Comparison of ENCODE assay signal across 8 cellular contexts in the genomic region with DNA sequence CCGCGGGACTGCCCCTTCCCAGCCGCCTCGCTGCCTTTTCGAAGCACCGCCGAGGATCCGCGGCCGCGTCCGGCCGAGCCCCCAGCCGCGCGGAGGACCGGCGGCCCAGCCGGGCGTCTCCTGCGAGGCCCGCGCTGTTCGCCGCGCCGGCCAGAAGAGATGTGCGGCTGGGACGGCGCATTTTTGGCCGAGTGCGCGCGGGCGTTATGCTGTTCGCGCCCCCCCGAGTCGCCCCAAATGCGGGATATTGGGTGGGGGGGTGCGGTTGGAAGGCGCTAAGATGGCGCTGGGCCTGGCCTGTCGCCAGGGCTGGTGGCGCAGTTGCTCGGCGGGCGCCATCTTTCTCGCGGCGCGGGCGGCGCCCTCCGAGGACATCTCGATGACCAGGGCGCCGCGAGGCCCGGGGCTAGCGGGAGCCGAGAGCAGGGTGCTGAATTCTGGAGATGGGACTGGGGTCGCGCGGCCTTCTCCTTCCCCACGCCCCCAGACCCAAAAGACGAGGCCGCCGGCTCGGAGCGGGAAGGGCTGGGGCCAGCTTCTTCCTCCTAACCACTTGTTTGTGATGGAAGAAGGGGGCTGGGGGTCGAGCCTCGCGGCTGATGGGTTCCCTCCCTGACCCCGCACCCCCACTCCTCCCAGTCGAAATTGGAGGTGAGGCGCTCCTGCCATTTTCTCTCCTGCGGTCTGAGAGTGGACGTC. TPM values are rescaled to one million over a fixed set of nuclear protein-coding genes. Genes with fewer than 3 reads are reported as not detected.
DNase-seq lines count a peak whose midpoint lies in the region; ATAC-seq and TF ChIP-seq lines count a peak whose summit lies in the region.

No MANE protein-coding gene starts in this region.

- H3K4me1 ChIP-seq in colonic mucosa: peaks cover 9% of the 10 kb centered on the region
- peaks cover 27 to 52% of the 10 kb centered on the region in 2 donors for H3K4me1 ChIP-seq in left lung

- TF ChIP-seq CTCF in colonic mucosa (IDR thresholded peaks at IDR 0.05) (no peak), left lung (IDR thresholded peaks at IDR 0.05) (no peak)

- H3K4me3 ChIP-seq in colonic mucosa (peak overlapping the region; percentile 86), left lung (peak overlapping the region; percentile 63 to 73)

- ATAC-seq in left lung (peak; percentile 68), HG03378 (IDR thresholded peaks at IDR 0.05; ENCODE audit: unreplicated experiment) (no peak)

- DNase-seq in Daoy (ENCODE audit: low read depth) (peak; percentile 85), HEK293T (ENCODE audit: extremely low spot score) (peak; percentile 67), NCI-H2196 (lab: John Stamatoyannopoulos, UW; ENCODE audit: unreplicated experiment) (peak; percentile 79), colonic mucosa (peak; percentile 70), left lung (peak; percentile 70 to 92)
- peak; percentile 74 to 78 for DNase-seq in activated CD4-positive, alpha-beta T cell treated with anti-CD3 and anti-CD28 coated beads for 4 hours
- peak; percentile 74 to 76 for DNase-seq in stimulated activated CD4-positive, alpha-beta T cell treated with anti-CD3 and anti-CD28 coated beads, Interleukin-2, amount 100 ng/mL, for 24 hours

- no peaks in the 10 kb centered on the region for H3K27me3 ChIP-seq in colonic mucosa
- H3K27me3 ChIP-seq in left lung: no peaks in the 10 kb centered on the region

- H3K27ac ChIP-seq in colonic mucosa: peak overlapping the region; percentile 100
- H3K27ac ChIP-seq in left lung: peak overlapping the region; percentile 100

- POLR2A ChIA-PET in HEK293T (lab: Yijun Ruan, JAX): interaction anchor here (0.6 to 9.7 kb wide), 20 partner anchors 9 to 180 kb away, joined by 3 to 128 read pairs (median 4); a partner anchor contains a TSS

- H3K36me3 ChIP-seq in colonic mucosa (no peaks in the 10 kb centered on the region), left lung (no peaks in the 10 kb centered on the region)

- H3K9me3 ChIP-seq in colonic mucosa (no peaks in the 10 kb centered on the region), left lung (no peaks in the 10 kb centered on the region)

- intact Hi-C loops in colonic mucosa (cut with DNase I): loop anchor here (10.0 kb wide), 1 partner anchor 61 kb away; no protein-coding TSS in a partner anchor
- intact Hi-C loops in left lung (cut with DNase I): no loop called here

- peak overlapping the region; percentile 97 to 100 for H3K9ac ChIP-seq in colonic mucosa (ENCODE audit: low read depth in 2 of 2, low read length in 2 of 2)

- CTCF ChIA-PET in HEK293T (lab: Yijun Ruan, JAX): interaction anchor here (0.6 to 1.4 kb wide), 2 partner anchors 13 to 33 kb away, joined by 3 to 9 read pairs; no protein-coding TSS in a partner anchor

TF ChIP-seq in HEK293T, 16 proteins besides CTCF, POLR2A, EP300 and RAD21:
- 0 out of 2 replicates have a peak, but pooled peaks have one; percentile 33 for TF ChIP-seq HDGF (IDR thresholded peaks at IDR 0.05; ENCODE audit: borderline replicate concordance)
- TF ChIP-seq NFRKB (IDR thresholded peaks at IDR 0.05): peak; percentile 69
- TF ChIP-seq SP1 (IDR thresholded peaks at IDR 0.05): no peak
- TF ChIP-seq ELF4 (IDR thresholded peaks at IDR 0.05): no peak
- TF ChIP-seq LEF1 (IDR thresholded peaks at IDR 0.05; ENCODE audit: borderline replicate concordance): 0 out of 2 replicates have a peak, but pooled peaks have one; percentile 28
- no peak for TF ChIP-seq BHLHE40 (IDR thresholded peaks at IDR 0.05; ENCODE audit: borderline replicate concordance)
- no peak for TF ChIP-seq ZNF384 (IDR thresholded peaks at IDR 0.05)
- TF ChIP-seq TARDBP (IDR thresholded peaks at IDR 0.05): no peak
- TF ChIP-seq ARNT (IDR thresholded peaks at IDR 0.05): peak; percentile 26; the same call in 1 of the 2 replicates
- TF ChIP-seq L3MBTL2 (conservative IDR thresholded peaks at IDR 0.05): peak; percentile 69
- no peak for TF ChIP-seq SUZ12 (IDR thresholded peaks at IDR 0.05)
- TF ChIP-seq CTBP1 (IDR thresholded peaks at IDR 0.05; ENCODE audit: borderline replicate concordance): no peak
- no peak for TF ChIP-seq FOXK2 (IDR thresholded peaks at IDR 0.05)
- TF ChIP-seq FOXA1 (IDR thresholded peaks at IDR 0.05): no peak
- TF ChIP-seq FOXM1 (IDR thresholded peaks at IDR 0.05; ENCODE audit: borderline replicate concordance): 0 out of 2 replicates have a peak, but pooled peaks have one; percentile 35
- TF ChIP-seq, protein P1, sequence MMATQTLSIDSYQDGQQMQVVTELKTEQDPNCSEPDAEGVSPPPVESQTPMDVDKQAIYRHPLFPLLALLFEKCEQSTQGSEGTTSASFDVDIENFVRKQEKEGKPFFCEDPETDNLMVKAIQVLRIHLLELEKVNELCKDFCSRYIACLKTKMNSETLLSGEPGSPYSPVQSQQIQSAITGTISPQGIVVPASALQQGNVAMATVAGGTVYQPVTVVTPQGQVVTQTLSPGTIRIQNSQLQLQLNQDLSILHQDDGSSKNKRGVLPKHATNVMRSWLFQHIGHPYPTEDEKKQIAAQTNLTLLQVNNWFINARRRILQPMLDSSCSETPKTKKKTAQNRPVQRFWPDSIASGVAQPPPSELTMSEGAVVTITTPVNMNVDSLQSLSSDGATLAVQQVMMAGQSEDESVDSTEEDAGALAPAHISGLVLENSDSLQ (IDR thresholded peaks at IDR 0.05): no peak

RNA-seq across cellular contexts. Expression of a gene that starts 1.5 kb away (rescaled TPM):
- 2.4 and 3.0 TPM in 2 replicates for total RNA-seq in Daoy (2014; rRNA removed; shearing (Covaris generic))
- total RNA-seq in colonic mucosa: 10 to 100 TPM; 11.5 to 15.3 TPM
- total RNA-seq in left lung: 10 to 100 TPM; 12.6 to 15.9 TPM

RNA-seq across cellular contexts. Expression of a gene that starts 37.4 kb away (rescaled TPM):
- 68.0 and 78.1 TPM in 2 replicates for total RNA-seq in Daoy (2014; rRNA removed; shearing (Covaris generic))
- total RNA-seq in colonic mucosa (10 to 100 TPM; 24.2 to 24.8 TPM), left lung (10 to 100 TPM; 16.8 to 20.4 TPM)
